14 cellular contexts compared by ENCODE assay signal in the genomic region with DNA sequence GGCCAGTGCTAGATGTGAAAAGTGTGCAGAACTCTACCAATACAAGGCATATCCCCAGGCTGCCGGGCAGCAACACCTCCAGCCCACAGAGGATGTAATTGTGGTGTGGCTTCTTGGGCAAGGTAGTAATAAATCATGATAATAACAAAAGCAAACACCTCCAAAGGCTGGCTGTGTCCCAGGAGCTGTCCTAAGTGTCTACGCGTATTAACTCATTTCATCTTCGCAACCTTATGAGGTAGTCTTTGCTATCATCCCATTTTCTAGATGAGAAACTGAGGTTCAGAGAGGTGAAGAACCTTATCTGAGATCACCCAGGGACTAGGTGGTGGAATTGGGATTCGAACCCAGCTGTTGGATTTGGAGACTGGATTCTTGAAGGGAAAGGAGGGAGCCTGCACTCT. TPM values are rescaled to one million over a fixed set of nuclear protein-coding genes. Genes with fewer than 3 reads are reported as not detected.
DNase-seq lines count a peak whose midpoint lies in the region; ATAC-seq and TF ChIP-seq lines count a peak whose summit lies in the region.
"Had no signal": no experiment of that assay in that cellular context is flagged by ENCODE, and none has a peak within 500 bp of the region (broad histone marks: within the 10 kb centered on the region; RNA-seq: fewer than 3 reads in every experiment).

No MANE protein-coding gene starts in this region.

- no peak overlapping the region for H3K9ac ChIP-seq in Karpas-422 (ENCODE audit: low read length)
- H3K9ac ChIP-seq in mesenchymal stem cell (ENCODE audit: low read length) = peak overlapping the region; percentile 61

- H3K4me3 ChIP-seq in Karpas-422 (ENCODE audit: low read length) (no peak overlapping the region), coronary artery (no peak overlapping the region), mesenchymal stem cell (ENCODE audit: insufficient read depth in 1 of 2, low read depth in 1 of 2, low read length in 2 of 2) (no peak overlapping the region)

- H4K91ac ChIP-seq in mesenchymal stem cell (ENCODE audit: low read length) = no peak overlapping the region

- no peak overlapping the region for H2BK12ac ChIP-seq in mesenchymal stem cell (ENCODE audit: low read length in 2 of 2)

- H3K79me2 ChIP-seq in Karpas-422 (ENCODE audit: low read length) = no peaks in the 10 kb centered on the region

- no peak overlapping the region for H2BK120ac ChIP-seq in mesenchymal stem cell (ENCODE audit: low read depth, low read length)

- H3K36me3 ChIP-seq in Karpas-422 (ENCODE audit: insufficient read depth, low read length) (no peaks in the 10 kb centered on the region), mesenchymal stem cell (ENCODE audit: control insufficient read depth in 1 of 2, insufficient read depth in 2 of 2, low read depth in 1 of 2, low read length in 2 of 2) (peaks cover 36 to 43% of the 10 kb centered on the region in 2 experiments)
- H3K36me3 ChIP-seq: neutrophil had no signal

- no peak overlapping the region for H2AFZ ChIP-seq in Karpas-422 (ENCODE audit: low read length)
- H2AFZ ChIP-seq in mesenchymal stem cell (ENCODE audit: low read depth, low read length) = no peak overlapping the region

- no peak overlapping the region for H2BK15ac ChIP-seq in mesenchymal stem cell (ENCODE audit: low read depth, poor library complexity, severe bottlenecking)

- no peak overlapping the region for H3K14ac ChIP-seq in mesenchymal stem cell (ENCODE audit: low read length in 2 of 2)

- ATAC-seq in HG03432 (IDR thresholded peaks at IDR 0.05; ENCODE audit: unreplicated experiment) = no peak

- no peak overlapping the region for H4K8ac ChIP-seq in mesenchymal stem cell (ENCODE audit: low read length)

- no peaks in the 10 kb centered on the region for H3K9me3 ChIP-seq in Karpas-422 (ENCODE audit: low read length)
- no peaks in the 10 kb centered on the region for H3K9me3 ChIP-seq in mesenchymal stem cell (ENCODE audit: control insufficient read depth, low read length)
- H3K9me3 ChIP-seq: neutrophil had no signal

- H3K27me3 ChIP-seq in Karpas-422 (ENCODE audit: low read length) (no peaks in the 10 kb centered on the region), mesenchymal stem cell (ENCODE audit: control insufficient read depth in 1 of 2, insufficient read depth in 1 of 2, low read length in 2 of 2) (no peaks in the 10 kb centered on the region)
- H3K27me3 ChIP-seq: neutrophil had no signal

- peaks cover 36% of the 10 kb centered on the region for H3K79me1 ChIP-seq in mesenchymal stem cell (replicated peaks; ENCODE audit: low read length, poor library complexity, severe bottlenecking)

- H4K20me1 ChIP-seq in Karpas-422 (ENCODE audit: insufficient read depth, low read depth, low read length) = no peaks in the 10 kb centered on the region

- H3K9me2 ChIP-seq in Karpas-422 (replicated peaks; ENCODE audit: insufficient read depth, low read length) = no peaks in the 10 kb centered on the region

- H3K23ac ChIP-seq in mesenchymal stem cell (ENCODE audit: low read length in 2 of 2) = no peak overlapping the region

- H3K18ac ChIP-seq in mesenchymal stem cell (ENCODE audit: low read depth in 1 of 2, low read length in 2 of 2) = peak overlapping the region in 1 of 2 experiments; percentile 34

- 82% methylated on average over 4 of the region's 5 CpGs for WGBS in mesenchymal stem cell

- DNase-seq in Karpas-422 = no peak
- DNase-seq in coronary artery (ENCODE audit: low spot score) = no peak
- no peak for DNase-seq in mesenchymal stem cell
- no peak for DNase-seq in AG08395 (ENCODE audit: low spot score)
- no peak for DNase-seq in hippocampal formation (lab: John Stamatoyannopoulos, UW)
- DNase-seq: activated T-cell treated with anti-CD3 and anti-CD28 coated beads for 4 hours; CD8-positive, alpha-beta memory T cell; NCI-H446 treated with DMSO at 0.1 percent for 48 hours; SIG-M5 had no signal

- peaks cover 16% of the 10 kb centered on the region for H3K4me1 ChIP-seq in Karpas-422 (ENCODE audit: low read length)
- H3K4me1 ChIP-seq in mesenchymal stem cell (ENCODE audit: control insufficient read depth, insufficient read depth, low read depth, low read length) = peaks cover 52% of the 10 kb centered on the region

- H2BK5ac ChIP-seq in mesenchymal stem cell (ENCODE audit: low read depth, low read length, poor library complexity, severe bottlenecking) = no peak overlapping the region

- H3K27ac ChIP-seq in Karpas-422 (ENCODE audit: low read length) (no peak overlapping the region), coronary artery (peak overlapping the region; percentile 58 to 89), mesenchymal stem cell (ENCODE audit: low read length, poor library complexity, severe bottlenecking) (peak overlapping the region; percentile 66), temporal lobe (ENCODE audit: low read depth, low read length) (peak overlapping the region; percentile 81)
- H3K27ac ChIP-seq: epithelial cell of prostate, neutrophil, VCaP had no signal

- H3K4ac ChIP-seq in mesenchymal stem cell (ENCODE audit: low read depth in 1 of 2, low read length in 2 of 2) = no peak overlapping the region

- no peak overlapping the region for H2AK5ac ChIP-seq in mesenchymal stem cell (ENCODE audit: low read length, severe bottlenecking)

- no peak for TF ChIP-seq CTCF in coronary artery (IDR thresholded peaks at IDR 0.05)

- H3K4me2 ChIP-seq in Karpas-422 (ENCODE audit: low read depth, low read length, poor library complexity, severe bottlenecking) (peak overlapping the region; percentile 52), mesenchymal stem cell (ENCODE audit: low read length, poor library complexity, severe bottlenecking) (peak overlapping the region; percentile 51)

RNA-seq across cellular contexts. Expression of gene PDK2, which starts 5.3 kb away (rescaled TPM):
- total RNA-seq in Karpas-422 (2014; rRNA removed; shearing (Covaris generic); ENCODE audit: low replicate concordance) = not detected in 2 replicates
- polyA plus RNA-seq in mesenchymal stem cell (2013, experiment 1 of 2) = 43.1 TPM
- polyA plus RNA-seq in mesenchymal stem cell (2013, experiment 2 of 2) = 39.6 TPM
- total RNA-seq in temporal lobe = 11.1 TPM

RNA-seq across cellular contexts. Expression of gene SAMD14, which starts 29.5 kb away (rescaled TPM):
- total RNA-seq in Karpas-422 (2014; rRNA removed; shearing (Covaris generic); ENCODE audit: low replicate concordance) = not detected in 2 replicates
- polyA plus RNA-seq in mesenchymal stem cell (2013, experiment 1 of 2) = 17.9 TPM
- 17.2 TPM for polyA plus RNA-seq in mesenchymal stem cell (2013, experiment 2 of 2)
- total RNA-seq in temporal lobe = 30.5 TPM
- polyA plus RNA-seq: CD8-positive, alpha-beta memory T cell had no signal

RNA-seq across cellular contexts. Expression of gene ITGA3, which starts 44.6 kb away (rescaled TPM):
- 1.0 and 1.6 TPM in 2 replicates for total RNA-seq in Karpas-422 (2014; rRNA removed; shearing (Covaris generic); ENCODE audit: low replicate concordance)
- polyA plus RNA-seq in mesenchymal stem cell (2013, experiment 1 of 2) = 136 TPM
- polyA plus RNA-seq in mesenchymal stem cell (2013, experiment 2 of 2) = 138 TPM
- 17.2 TPM for total RNA-seq in temporal lobe

RNA-seq across cellular contexts. Expression of gene PPP1R9B, which starts 50.0 kb away (rescaled TPM):
- total RNA-seq in Karpas-422 (2014; rRNA removed; shearing (Covaris generic); ENCODE audit: low replicate concordance) = 41.0 and 106 TPM in 2 replicates
- 34.9 TPM for polyA plus RNA-seq in mesenchymal stem cell (2013, experiment 1 of 2)
- 33.0 TPM for polyA plus RNA-seq in mesenchymal stem cell (2013, experiment 2 of 2)
- 52.1 TPM for total RNA-seq in temporal lobe

Comparison
In these comparisons a context has a peak if more than half of its experiments do, and no peak if none do; other contexts are left out.
1. RNA of gene PDK2, which starts 5.3 kb away (total RNA-seq): 11.1 TPM in temporal lobe (single experiment); not detected in Karpas-422; every median in the first group is over 10 times any median in the second.
2. RNA of gene SAMD14, which starts 29.5 kb away (total RNA-seq): 30.5 TPM in temporal lobe (single experiment); not detected in Karpas-422; every median in the first group is over 10 times any median in the second.